8 cellular contexts compared by ENCODE assay signal in genomic region chr16:12802661-12803060, GRCh38. TPM values are rescaled to one million over a fixed set of nuclear protein-coding genes. Genes with fewer than 3 reads are reported as not detected.
DNase-seq lines count a peak whose midpoint lies in the region; ATAC-seq and TF ChIP-seq lines count a peak whose summit lies in the region.

No MANE protein-coding gene starts in this region.

- DNase-seq in left ventricle myocardium inferior, result no peak
- no peak for DNase-seq in cardiac septum (ENCODE audit: low spot score)
- no peak for DNase-seq in cardiac fibroblast (ENCODE audit: low read depth in 2 of 2)
- DNase-seq in NCI-H526 treated with DMSO at 0.1 percent for 48 hours (lab: John Stamatoyannopoulos, UW), result no peak
- DNase-seq in activated effector memory CD4-positive, alpha-beta T cell treated with Interleukin-2 at 50 U/mL for 16 hours, result no peak
- DNase-seq in ACHN, result no peak

- H3K4me1 ChIP-seq in left ventricle myocardium inferior (peaks cover 21% of the 10 kb centered on the region), mucosa of rectum (ENCODE audit: control insufficient read depth in 2 of 2, insufficient read depth in 2 of 2, low read length in 2 of 2) (peaks cover 7 to 13% of the 10 kb centered on the region in 2 donors)

- H3K9ac ChIP-seq in mucosa of rectum (ENCODE audit: low read depth in 1 of 2, low read length in 2 of 2), result peak overlapping the region in 1 of 2 donors; percentile 29

- H3K4me3 ChIP-seq in left ventricle myocardium inferior (peak overlapping the region; percentile 75), cardiac fibroblast (replicated peaks in 1 of 2; ENCODE audit: low read depth in 2 of 2, low read length in 2 of 2) (peak overlapping the region; percentile 70), mucosa of rectum (ENCODE audit: low read length in 2 of 2) (peak overlapping the region; percentile 75 to 90)

- in situ Hi-C loops in ACHN (cut with HindIII; ENCODE audit: low pct_ligation_motif_present, low pct_unique_long_range_greater_than_20kb, low sequenced_read_pairs), result no loop called here

- no peak overlapping the region for H3K27ac ChIP-seq in left ventricle myocardium inferior (replicated peaks)
- peak overlapping the region; percentile 38 to 89 for H3K27ac ChIP-seq in mucosa of rectum (ENCODE audit: low read depth in 2 of 2, low read length in 2 of 2)

- no peaks in the 10 kb centered on the region for H3K36me3 ChIP-seq in left ventricle myocardium inferior
- H3K36me3 ChIP-seq in mucosa of rectum (ENCODE audit: control insufficient read depth in 2 of 2, insufficient read depth in 2 of 2, low read length in 2 of 2), result peaks cover 0 to 2% of the 10 kb centered on the region in 2 donors

- no peaks in the 10 kb centered on the region for H3K9me3 ChIP-seq in left ventricle myocardium inferior (replicated peaks)
- H3K9me3 ChIP-seq in mucosa of rectum (ENCODE audit: control insufficient read depth in 2 of 2, low read length in 2 of 2), result no peaks in the 10 kb centered on the region

- no peak for ATAC-seq in GM21526 (IDR thresholded peaks at IDR 0.05; ENCODE audit: low FRiP score, unreplicated experiment)

- TF ChIP-seq CTCF in left ventricle myocardium inferior (IDR thresholded peaks at IDR 0.05; ENCODE audit: borderline replicate concordance) (no peak), cardiac fibroblast (IDR thresholded peaks at IDR 0.05; ENCODE audit: low read depth, low read length) (no peak)

- intact Hi-C loops in left ventricle myocardium inferior (cut with micrococcal nuclease) (no loop called here), cardiac septum (cut with DNase I) (loop anchor here (10.0 kb wide), 2 partner anchors 228 to 888 kb away; partner anchors contain the start of gene GSPT1)

- H3K27me3 ChIP-seq in left ventricle myocardium inferior (ENCODE audit: low read depth) (peaks cover 5% of the 10 kb centered on the region), mucosa of rectum (ENCODE audit: control insufficient read depth in 2 of 2, insufficient read depth in 2 of 2, low read length in 2 of 2) (no peaks in the 10 kb centered on the region)

RNA-seq across cellular contexts. Expression of gene CPPED1, which starts 1.0 kb away (rescaled TPM):
- total RNA-seq in left ventricle myocardium inferior (12.4 TPM), cardiac septum (13.3 TPM)
